8 cellular contexts compared by ENCODE assay signal in the genomic region with DNA sequence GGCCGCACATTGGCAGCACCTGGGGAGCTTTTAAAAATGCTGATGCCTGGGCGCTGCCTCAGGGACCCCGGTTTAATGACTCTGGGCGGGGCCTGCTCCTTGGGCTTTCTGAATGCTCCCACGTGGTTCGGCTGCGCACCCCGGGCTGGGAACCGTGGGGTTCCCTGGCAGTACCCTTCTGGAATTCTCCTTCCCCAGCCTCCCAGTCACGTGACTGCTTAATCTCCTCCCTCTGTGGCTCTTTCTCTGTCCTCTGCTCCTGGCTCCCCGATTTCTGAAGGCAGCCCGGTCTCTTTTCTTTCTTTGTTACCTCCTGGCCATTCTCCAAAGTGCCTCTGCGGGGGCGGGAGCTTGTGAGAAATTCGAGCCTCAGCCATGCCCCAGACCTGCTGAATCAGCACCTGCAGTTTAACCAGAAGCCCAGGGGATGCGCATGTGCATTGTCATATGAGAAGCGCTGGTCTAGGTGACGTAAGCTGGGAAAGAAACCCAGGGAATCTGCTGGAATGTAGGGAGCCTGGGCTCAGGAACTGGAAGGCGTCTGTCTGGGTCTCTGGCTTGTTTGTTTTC. TPM values are rescaled to one million over a fixed set of nuclear protein-coding genes. Genes with fewer than 3 reads are reported as not detected.
A peak's percentile ranks its signal among the peaks of the same experiment; 100 is the strongest.
DNase-seq lines count a peak whose midpoint lies in the region; TF ChIP-seq lines count a peak whose summit lies in the region.

No MANE protein-coding gene starts in this region.

- H3K36me3 Mint-ChIP-seq in HFFc6 (ENCODE audit: low read depth): no peaks in the 10 kb centered on the region
- no peaks in the 10 kb centered on the region for H3K36me3 Mint-ChIP-seq in activated naive CD8-positive, alpha-beta T cell treated with anti-CD3 and anti-CD28 coated beads for 36 hours

- H3K9me3 Mint-ChIP-seq in HFFc6: no peaks in the 10 kb centered on the region
- H3K9me3 Mint-ChIP-seq in activated naive CD8-positive, alpha-beta T cell treated with anti-CD3 and anti-CD28 coated beads for 36 hours: no peaks in the 10 kb centered on the region

- TF ChIP-seq POLR2A in breast epithelium (IDR thresholded peaks at IDR 0.05): no peak
- no peak for TF ChIP-seq POLR2A in uterus (IDR thresholded peaks at IDR 0.05)

- no peak overlapping the region for H3K4me3 Mint-ChIP-seq in HFFc6
- H3K4me3 Mint-ChIP-seq in activated naive CD8-positive, alpha-beta T cell treated with anti-CD3 and anti-CD28 coated beads for 36 hours: no peak overlapping the region

- peaks cover 18% of the 10 kb centered on the region for H3K4me1 Mint-ChIP-seq in HFFc6 (ENCODE audit: low read depth)
- H3K4me1 Mint-ChIP-seq in activated naive CD8-positive, alpha-beta T cell treated with anti-CD3 and anti-CD28 coated beads for 36 hours: peaks cover 2% of the 10 kb centered on the region

- no peaks in the 10 kb centered on the region for H3K36me3 ChIP-seq in breast epithelium
- no peaks in the 10 kb centered on the region for H3K36me3 ChIP-seq in uterus

- no peak overlapping the region for H3K27ac Mint-ChIP-seq in HFFc6
- H3K27ac Mint-ChIP-seq in activated naive CD8-positive, alpha-beta T cell treated with anti-CD3 and anti-CD28 coated beads for 36 hours: no peak overlapping the region

- peaks cover 0 to 46% of the 10 kb centered on the region in 2 donors for H3K27me3 ChIP-seq in breast epithelium
- no peaks in the 10 kb centered on the region for H3K27me3 ChIP-seq in uterus

- intact Hi-C loops in breast epithelium (cut with DNase I; ENCODE audit: low total_unique reads): no loop called here
- intact Hi-C loops in uterus (cut with DNase I; ENCODE audit: low total_unique reads): no loop called here

- no peaks in the 10 kb centered on the region; the same call in 1 of the 2 replicates for H3K27me3 Mint-ChIP-seq in HFFc6 (ENCODE audit: insufficient read depth)
- H3K27me3 Mint-ChIP-seq in activated naive CD8-positive, alpha-beta T cell treated with anti-CD3 and anti-CD28 coated beads for 36 hours: peaks cover 4% of the 10 kb centered on the region

- H3K9me3 ChIP-seq in breast epithelium: no peaks in the 10 kb centered on the region
- H3K9me3 ChIP-seq in uterus: no peaks in the 10 kb centered on the region

- peak overlapping the region in 1 of 3 donors; percentile 37 for H3K4me3 ChIP-seq in breast epithelium
- no peak overlapping the region for H3K4me3 ChIP-seq in uterus

- H3K27ac ChIP-seq in breast epithelium: peak overlapping the region; percentile 40 to 52
- peak overlapping the region; percentile 65 to 82 for H3K27ac ChIP-seq in uterus

- peak; percentile 10 for DNase-seq in SIG-M5 treated with dmso at 0.1 percent for 504 hours (lab: John Stamatoyannopoulos, UW; ENCODE audit: unreplicated experiment)
- DNase-seq in SIG-M5 (lab: John Stamatoyannopoulos, UW): no peak
- peak; percentile 55 to 86 for DNase-seq in breast epithelium (ENCODE audit: low spot score in 2 of 2)
- DNase-seq in kidney tubule cell (ENCODE audit: low spot score): peak; percentile 87
- peak; percentile 78 to 82 for DNase-seq in uterus
- DNase-seq in GF-D8 (lab: John Stamatoyannopoulos, UW): no peak
- DNase-seq in HFFc6: no peak
- no peak for DNase-seq in activated naive CD8-positive, alpha-beta T cell treated with anti-CD3 and anti-CD28 coated beads for 36 hours

- H3K4me1 ChIP-seq in breast epithelium: peaks cover 0 to 4% of the 10 kb centered on the region in 2 donors
- H3K4me1 ChIP-seq in uterus: no peaks in the 10 kb centered on the region

- no peak for TF ChIP-seq CTCF in breast epithelium (IDR thresholded peaks at IDR 0.05)
- TF ChIP-seq CTCF in uterus (IDR thresholded peaks at IDR 0.05): no peak
- TF ChIP-seq CTCF in HFFc6 (IDR thresholded peaks at IDR 0.05): no peak

RNA-seq across cellular contexts. Expression of a gene that starts 16.6 kb away (rescaled TPM):
- 1 to 10 TPM; 2.9 to 4.7 (median 3.7) TPM for total RNA-seq in breast epithelium
- total RNA-seq in uterus: 1 to 10 TPM in 3 of 4 donors, under 1 TPM in 1; 0.88 to 3.6 (median 1.5) TPM
- under 1 TPM in 2 of 6 experiments, not detected in 4; 0.14 to 0.17 TPM for total RNA-seq in HFFc6 (2021; fragmentation: NEBNext Ultra II Directional; extraction: Animal tissue kit (Norgen Biotek cat#: 25700))
- under 1 TPM; 0.04 to 0.38 TPM for total RNA-seq in activated naive CD8-positive, alpha-beta T cell treated with anti-CD3 and anti-CD28 coated beads for 36 hours

Comparison
In these comparisons a context has a peak if more than half of its experiments do, and no peak if none do; other contexts are left out.
1. DNase-seq: peak in SIG-M5 treated with dmso at 0.1 percent for 504 hours (single experiment), breast epithelium (2 of 2), kidney tubule cell (single experiment) and uterus (2 of 2); none in SIG-M5 (single experiment), GF-D8 (single experiment), HFFc6 (single experiment) and activated naive CD8-positive, alpha-beta T cell treated with anti-CD3 and anti-CD28 coated beads for 36 hours (single experiment).